9 cellular contexts compared by ENCODE assay signal in genomic region chr5:168578006-168578405, GRCh38. TPM values are rescaled to one million over a fixed set of nuclear protein-coding genes. Genes with fewer than 3 reads are reported as not detected.
DNase-seq lines count a peak whose midpoint lies in the region; ATAC-seq and FAIRE-seq lines count a peak whose summit lies in the region.
"Had no signal": no experiment of that assay in that cellular context is flagged by ENCODE, and none has a peak within 500 bp of the region (broad histone marks: within the 10 kb centered on the region; RNA-seq: fewer than 3 reads in every experiment).

No MANE protein-coding gene starts in this region.

- H3K4me1 Mint-ChIP-seq in activated T-cell treated with anti-CD3 and anti-CD28 coated beads, Interleukin-2, amount 50 U/mL, for 24 hours (ENCODE audit: low read depth): peaks cover 34% of the 10 kb centered on the region
- peaks cover 30% of the 10 kb centered on the region for H3K4me1 Mint-ChIP-seq in activated CD4-positive, alpha-beta memory T cell treated with anti-CD3 and anti-CD28 coated beads, Interleukin-2, amount 10 ng/mL, durations not matched to agents 7 days and 5 days
- peaks cover 34% of the 10 kb centered on the region for H3K4me1 Mint-ChIP-seq in stimulated activated memory B cell treated with anti-CD40 and anti-IgM and Interleukin-4, amounts not matched to agents 10 μg/mL and 1 μg/mL and 100 μg/mL, for 72 hours

- DNase-seq in activated T-cell treated with anti-CD3 and anti-CD28 coated beads, Interleukin-2, amount 50 U/mL, for 24 hours: no peak
- no peak for DNase-seq in activated T-cell treated with anti-CD3 and anti-CD28 coated beads for 4 hours
- no peak for DNase-seq in activated CD4-positive, alpha-beta memory T cell treated with anti-CD3 and anti-CD28 coated beads, Interleukin-2, amount 10 ng/mL, durations not matched to agents 7 days and 5 days
- DNase-seq in anterior cingulate cortex (lab: John Stamatoyannopoulos, UW): no peak
- DNase-seq in NCI-H748 treated with DMSO at 0.1 percent for 48 hours (lab: John Stamatoyannopoulos, UW): no peak
- no peak for DNase-seq in GM19239 (ENCODE audit: insufficient read length, low spot score)

- peak overlapping the region; percentile 94 for H3K27ac Mint-ChIP-seq in activated T-cell treated with anti-CD3 and anti-CD28 coated beads, Interleukin-2, amount 50 U/mL, for 24 hours
- H3K27ac Mint-ChIP-seq in activated CD4-positive, alpha-beta memory T cell treated with anti-CD3 and anti-CD28 coated beads, Interleukin-2, amount 10 ng/mL, durations not matched to agents 7 days and 5 days: peak overlapping the region; percentile 83
- H3K27ac Mint-ChIP-seq in stimulated activated memory B cell treated with anti-CD40 and anti-IgM and Interleukin-4, amounts not matched to agents 10 μg/mL and 1 μg/mL and 100 μg/mL, for 72 hours: peak overlapping the region; percentile 89

- POLR2A ChIA-PET in activated CD4-positive, alpha-beta memory T cell treated with anti-CD3 and anti-CD28 coated beads, Interleukin-2, amount 10 ng/mL, durations not matched to agents 7 days and 5 days (lab: Charles Lee): no interaction called here

- CTCF ChIA-PET in activated CD4-positive, alpha-beta memory T cell treated with anti-CD3 and anti-CD28 coated beads, Interleukin-2, amount 10 ng/mL, durations not matched to agents 7 days and 5 days (lab: Charles Lee): no interaction called here

- H3K4me3 ChIP-seq in iPS-18a (ENCODE audit: low read length): peak overlapping the region; percentile 98

- ATAC-seq in stimulated activated memory B cell treated with anti-CD40 and anti-IgM and Interleukin-4, amounts not matched to agents 10 μg/mL and 1 μg/mL and 100 μg/mL, for 72 hours: no peak

- peak overlapping the region; percentile 96 for H3K4me3 Mint-ChIP-seq in activated T-cell treated with anti-CD3 and anti-CD28 coated beads, Interleukin-2, amount 50 U/mL, for 24 hours
- peak overlapping the region; percentile 98 for H3K4me3 Mint-ChIP-seq in activated CD4-positive, alpha-beta memory T cell treated with anti-CD3 and anti-CD28 coated beads, Interleukin-2, amount 10 ng/mL, durations not matched to agents 7 days and 5 days
- peak overlapping the region; percentile 87 for H3K4me3 Mint-ChIP-seq in stimulated activated memory B cell treated with anti-CD40 and anti-IgM and Interleukin-4, amounts not matched to agents 10 μg/mL and 1 μg/mL and 100 μg/mL, for 72 hours

- peaks cover 43% of the 10 kb centered on the region for H3K36me3 Mint-ChIP-seq in activated T-cell treated with anti-CD3 and anti-CD28 coated beads, Interleukin-2, amount 50 U/mL, for 24 hours (ENCODE audit: low read depth)
- H3K36me3 Mint-ChIP-seq in activated CD4-positive, alpha-beta memory T cell treated with anti-CD3 and anti-CD28 coated beads, Interleukin-2, amount 10 ng/mL, durations not matched to agents 7 days and 5 days (ENCODE audit: low read depth): peaks cover 24% of the 10 kb centered on the region
- peaks cover under 1% of the 10 kb centered on the region for H3K36me3 Mint-ChIP-seq in stimulated activated memory B cell treated with anti-CD40 and anti-IgM and Interleukin-4, amounts not matched to agents 10 μg/mL and 1 μg/mL and 100 μg/mL, for 72 hours

- peaks cover 24% of the 10 kb centered on the region for H3K4me1 ChIP-seq in iPS-18a (ENCODE audit: control insufficient read depth, low read depth, low read length)

- peaks cover 4% of the 10 kb centered on the region for H3K36me3 ChIP-seq in iPS-18a (ENCODE audit: control insufficient read depth, low read depth, low read length)

- FAIRE-seq in GM19239 (lab: Jason Lieb, UNC): no peak
- FAIRE-seq: colon had no signal

- H3K27ac ChIP-seq in iPS-18a (ENCODE audit: low read length): no peak overlapping the region

- peak overlapping the region; percentile 86 for H3K9ac ChIP-seq in iPS-18a (ENCODE audit: low read length)

- no peaks in the 10 kb centered on the region for H3K27me3 Mint-ChIP-seq in activated T-cell treated with anti-CD3 and anti-CD28 coated beads, Interleukin-2, amount 50 U/mL, for 24 hours
- no peaks in the 10 kb centered on the region for H3K27me3 Mint-ChIP-seq in activated CD4-positive, alpha-beta memory T cell treated with anti-CD3 and anti-CD28 coated beads, Interleukin-2, amount 10 ng/mL, durations not matched to agents 7 days and 5 days
- no peaks in the 10 kb centered on the region for H3K27me3 Mint-ChIP-seq in stimulated activated memory B cell treated with anti-CD40 and anti-IgM and Interleukin-4, amounts not matched to agents 10 μg/mL and 1 μg/mL and 100 μg/mL, for 72 hours

- no peaks in the 10 kb centered on the region for H3K9me3 ChIP-seq in iPS-18a (ENCODE audit: control insufficient read depth, low read depth, low read length)

- H3K9me3 Mint-ChIP-seq in activated T-cell treated with anti-CD3 and anti-CD28 coated beads, Interleukin-2, amount 50 U/mL, for 24 hours: peaks cover 2% of the 10 kb centered on the region
- H3K9me3 Mint-ChIP-seq in activated CD4-positive, alpha-beta memory T cell treated with anti-CD3 and anti-CD28 coated beads, Interleukin-2, amount 10 ng/mL, durations not matched to agents 7 days and 5 days: peaks cover 5% of the 10 kb centered on the region
- H3K9me3 Mint-ChIP-seq in stimulated activated memory B cell treated with anti-CD40 and anti-IgM and Interleukin-4, amounts not matched to agents 10 μg/mL and 1 μg/mL and 100 μg/mL, for 72 hours: no peaks in the 10 kb centered on the region

- no peaks in the 10 kb centered on the region for H3K27me3 ChIP-seq in iPS-18a (ENCODE audit: control insufficient read depth, insufficient read depth, low read length)

RNA-seq across cellular contexts. Expression of gene PANK3, which starts 1.2 kb away (rescaled TPM):
- total RNA-seq in activated CD4-positive, alpha-beta memory T cell treated with anti-CD3 and anti-CD28 coated beads, Interleukin-2, amount 10 ng/mL, durations not matched to agents 7 days and 5 days: 10 to 100 TPM; 63.9 to 66.1 TPM

RNA-seq across cellular contexts. Expression of gene FBLL1, which starts 48.9 kb away (rescaled TPM):
- total RNA-seq in activated CD4-positive, alpha-beta memory T cell treated with anti-CD3 and anti-CD28 coated beads, Interleukin-2, amount 10 ng/mL, durations not matched to agents 7 days and 5 days: under 1 TPM in 1 of 2 experiments, not detected in 1; 0.20 TPM
